ENCODE assay signal across 9 cellular contexts in genomic region chr13:97856001-97856675, GRCh38.
DNase-seq lines count a peak whose midpoint lies in the region; ATAC-seq and TF ChIP-seq lines count a peak whose summit lies in the region.
"Had no signal": no experiment of that assay in that cellular context is flagged by ENCODE, and none has a peak within 500 bp of the region (broad histone marks: within the 10 kb centered on the region; RNA-seq: fewer than 3 reads in every experiment).

No MANE protein-coding gene starts in this region.

- H3K27ac Mint-ChIP-seq in naive thymus-derived CD4-positive, alpha-beta T cell = no peak overlapping the region

- H3K36me3 Mint-ChIP-seq in naive thymus-derived CD4-positive, alpha-beta T cell = no peaks in the 10 kb centered on the region

- H3K27ac ChIP-seq in GM23248 (no peak overlapping the region), tibial artery (no peak overlapping the region)
- no peak overlapping the region for H3K27ac ChIP-seq in naive thymus-derived CD4-positive, alpha-beta T cell (ENCODE audit: low read depth, low read length)
- H3K27ac ChIP-seq: RWPE1 had no signal

- H3K36me3 ChIP-seq in GM23248 (ENCODE audit: low read depth) (no peaks in the 10 kb centered on the region), adipocyte (ENCODE audit: control insufficient read depth, insufficient read depth, low read length, severe bottlenecking) (no peaks in the 10 kb centered on the region), tibial artery (no peaks in the 10 kb centered on the region)
- H3K36me3 ChIP-seq in naive thymus-derived CD4-positive, alpha-beta T cell (ENCODE audit: control insufficient read depth in 2 of 3, insufficient read depth in 3 of 3, low read length in 3 of 3) = no peaks in the 10 kb centered on the region

- peak overlapping the region; percentile 51 for H2AFZ ChIP-seq in GM23248

- H3K9me3 ChIP-seq in GM23248 (ENCODE audit: low read depth) (no peaks in the 10 kb centered on the region), adipocyte (ENCODE audit: control insufficient read depth, low read length) (no peaks in the 10 kb centered on the region), tibial artery (no peaks in the 10 kb centered on the region)
- no peaks in the 10 kb centered on the region for H3K9me3 ChIP-seq in naive thymus-derived CD4-positive, alpha-beta T cell (ENCODE audit: control insufficient read depth in 2 of 3, low read length in 3 of 3)

- no peak overlapping the region for H3K4me3 Mint-ChIP-seq in naive thymus-derived CD4-positive, alpha-beta T cell

- POLR2A ChIA-PET in naive thymus-derived CD4-positive, alpha-beta T cell (lab: Charles Lee) = no interaction called here

- WGBS in GM23248 (ENCODE audit: low coverage in 1 of 2, low lambda C conversion rate in 2 of 2, missing lambda C conversion rate in 2 of 2), 2 experiments = 58 to 59% methylated on average over 9 of the region's 9 CpGs

- in situ Hi-C loops in GM23248 (cut with MboI) = loop anchor here (10.0 to 25.0 kb wide), 2 partner anchors 129 to 806 kb away; no protein-coding TSS in a partner anchor

- no peak for TF ChIP-seq CTCF in tibial artery (IDR thresholded peaks at IDR 0.05)

- no peak for ATAC-seq in naive thymus-derived CD4-positive, alpha-beta T cell

- peaks cover 16% of the 10 kb centered on the region for H3F3A ChIP-seq in GM23248 (ENCODE audit: insufficient read depth)

- intact Hi-C loops in tibial artery (cut with DNase I; ENCODE audit: low total_unique reads) = loop anchor here (10.0 kb wide), 3 partner anchors 119 to 829 kb away; no protein-coding TSS in a partner anchor
- intact Hi-C loops in naive thymus-derived CD4-positive, alpha-beta T cell (cut with micrococcal nuclease) = loop anchor here in 1 of 2 donors (5.0 to 10.0 kb wide), 2 partner anchors 559 to 986 kb away; no protein-coding TSS in a partner anchor

- peaks cover 0 to 1% (median 0%) of the 10 kb centered on the region in 7 donors for H3K4me1 Mint-ChIP-seq in naive thymus-derived CD4-positive, alpha-beta T cell

- no peaks in the 10 kb centered on the region for H3K27me3 ChIP-seq in GM23248 (replicated peaks; ENCODE audit: insufficient read depth)
- no peaks in the 10 kb centered on the region for H3K27me3 ChIP-seq in adipocyte (replicated peaks; ENCODE audit: control insufficient read depth, insufficient read depth, low read length)
- no peaks in the 10 kb centered on the region for H3K27me3 ChIP-seq in tibial artery
- no peaks in the 10 kb centered on the region for H3K27me3 ChIP-seq in naive thymus-derived CD4-positive, alpha-beta T cell (ENCODE audit: control insufficient read depth in 2 of 2, insufficient read depth in 2 of 2, low read length in 2 of 2)

- no peaks in the 10 kb centered on the region for H3K79me2 ChIP-seq in GM23248 (ENCODE audit: insufficient read depth)

- no peaks in the 10 kb centered on the region for H3K9me2 ChIP-seq in GM23248 (ENCODE audit: insufficient read depth)

- peaks cover 5 to 31% (median 18%) of the 10 kb centered on the region in 5 donors for H3K27me3 Mint-ChIP-seq in naive thymus-derived CD4-positive, alpha-beta T cell

- peaks cover 15% of the 10 kb centered on the region for H3K4me1 ChIP-seq in GM23248 (ENCODE audit: insufficient read depth)
- H3K4me1 ChIP-seq in adipocyte (ENCODE audit: control insufficient read depth, insufficient read depth, low read length) = peaks cover 41% of the 10 kb centered on the region
- peaks cover 0 to 6% (median 4%) of the 10 kb centered on the region in 4 donors for H3K4me1 ChIP-seq in tibial artery
- no peaks in the 10 kb centered on the region for H3K4me1 ChIP-seq in naive thymus-derived CD4-positive, alpha-beta T cell (ENCODE audit: control insufficient read depth in 2 of 2, insufficient read depth in 2 of 2, low read length in 2 of 2)

- no peak overlapping the region for H3K4me3 ChIP-seq in GM23248
- H3K4me3 ChIP-seq in adipocyte (ENCODE audit: low read length) = peak overlapping the region; percentile 45
- H3K4me3 ChIP-seq in tibial artery = no peak overlapping the region
- no peak overlapping the region for H3K4me3 ChIP-seq in naive thymus-derived CD4-positive, alpha-beta T cell (ENCODE audit: low read length)

- peak overlapping the region; percentile 37 for H3K4me2 ChIP-seq in GM23248 (ENCODE audit: unreplicated experiment)

- CTCF ChIA-PET in naive thymus-derived CD4-positive, alpha-beta T cell (lab: Charles Lee) = no interaction called here

- no peaks in the 10 kb centered on the region for H4K20me1 ChIP-seq in GM23248 (ENCODE audit: insufficient read depth)

- H3K9ac ChIP-seq in GM23248 (no peak overlapping the region), adipocyte (ENCODE audit: low read length) (peak overlapping the region; percentile 72)

- DNase-seq in GM23248 = peak; percentile 27
- peak; percentile 57 for DNase-seq in adipocyte (ENCODE audit: low read depth)
- peak; percentile 55 for DNase-seq in left kidney (ENCODE audit: low read depth, low spot score)
- DNase-seq in tibial artery = peak; percentile 37 to 68
- no peak for DNase-seq in AML-193 (lab: John Stamatoyannopoulos, UW)
- DNase-seq in stimulated activated CD4-positive, alpha-beta T cell treated with anti-CD3 and anti-CD28 coated beads, Interleukin-2, amount 100 ng/mL, for 24 hours = no peak
- no peak for DNase-seq in naive thymus-derived CD4-positive, alpha-beta T cell
- DNase-seq in NCI-H2227 (lab: John Stamatoyannopoulos, UW; ENCODE audit: unreplicated experiment) = no peak

- H3K9me3 Mint-ChIP-seq in naive thymus-derived CD4-positive, alpha-beta T cell = peaks cover 0 to 4% (median 0%) of the 10 kb centered on the region in 11 donors

Comparison
In these comparisons a context has a peak if more than half of its experiments do, and no peak if none do; other contexts are left out.
1. DNase-seq: peak in GM23248 (single experiment), adipocyte (single experiment), left kidney (single experiment) and tibial artery (2 of 2); none in AML-193 (0 of 2), stimulated activated CD4-positive, alpha-beta T cell treated with anti-CD3 and anti-CD28 coated beads, Interleukin-2, amount 100 ng/mL, for 24 hours (0 of 2), naive thymus-derived CD4-positive, alpha-beta T cell (0 of 9) and NCI-H2227 (single experiment).